9 cellular contexts compared by ENCODE assay signal in the genomic region with DNA sequence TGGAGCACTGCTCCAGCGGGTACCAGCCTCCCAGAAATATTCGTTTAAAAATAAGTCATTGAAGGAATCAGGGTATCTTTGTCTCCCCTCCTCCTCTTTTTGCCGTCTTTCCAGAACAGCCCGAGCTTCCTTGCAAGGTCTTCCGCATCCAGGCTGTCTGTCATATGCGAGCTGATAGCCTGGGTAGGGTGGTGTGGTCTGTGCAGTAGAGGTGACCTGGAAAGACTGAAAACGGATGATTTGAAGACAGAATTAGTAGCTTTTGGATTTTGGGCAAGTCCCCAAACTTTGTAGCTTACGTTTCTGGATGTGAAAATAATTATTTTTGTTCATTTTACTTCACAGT. TPM values are rescaled to one million over a fixed set of nuclear protein-coding genes. Genes with fewer than 3 reads are reported as not detected.
DNase-seq lines count a peak whose midpoint lies in the region; ATAC-seq and TF ChIP-seq lines count a peak whose summit lies in the region.
"Had no signal": no experiment of that assay in that cellular context is flagged by ENCODE, and none has a peak within 500 bp of the region (broad histone marks: within the 10 kb centered on the region; RNA-seq: fewer than 3 reads in every experiment).

No MANE protein-coding gene starts in this region.

- no peaks in the 10 kb centered on the region for H3K9me3 Mint-ChIP-seq in HFFc6

- DNase-seq in HFFc6 (no peak), T-helper 17 cell (no peak), foreskin fibroblast (no peak), retinal pigment epithelial cell (ENCODE audit: low read depth) (no peak), occipital lobe (lab: John Stamatoyannopoulos, UW) (no peak), NCI-H526 treated with DMSO at 0.1 percent for 48 hours (lab: John Stamatoyannopoulos, UW) (no peak), NCI-H2107 (lab: John Stamatoyannopoulos, UW) (no peak)

- no peaks in the 10 kb centered on the region for H3K36me3 Mint-ChIP-seq in HFFc6 (ENCODE audit: low read depth)
- no peaks in the 10 kb centered on the region for H3K36me3 Mint-ChIP-seq in T-helper 17 cell (ENCODE audit: low read depth)

- ATAC-seq in T-helper 17 cell: no peak

- H3K36me3 ChIP-seq in ES-I3 (ENCODE audit: insufficient read depth, low read length): no peaks in the 10 kb centered on the region

- H3K9me3 ChIP-seq in ES-I3 (ENCODE audit: control insufficient read depth, insufficient read depth, low read length) (no peaks in the 10 kb centered on the region), T-helper 17 cell (ENCODE audit: control insufficient read depth, low read length, poor library complexity, severe bottlenecking) (no peaks in the 10 kb centered on the region)

- H3K4me1 ChIP-seq in ES-I3 (ENCODE audit: insufficient read depth, low read length): no peaks in the 10 kb centered on the region

- H3K4me3 Mint-ChIP-seq in HFFc6 (peak overlapping the region; percentile 95), T-helper 17 cell (peak overlapping the region; percentile 99)

- peak overlapping the region; percentile 90 to 97 for H3K4me3 ChIP-seq in foreskin fibroblast (ENCODE audit: low read depth in 1 of 2, low read length in 2 of 2)
- H3K4me3 ChIP-seq in retinal pigment epithelial cell (ENCODE audit: low read length): peak overlapping the region; percentile 96

- TF ChIP-seq CTCF in HFFc6 (IDR thresholded peaks at IDR 0.05) (no peak), foreskin fibroblast (IDR thresholded peaks at IDR 0.05; ENCODE audit: low read depth, low read length) (no peak), retinal pigment epithelial cell (conservative IDR thresholded peaks at IDR 0.05; ENCODE audit: low read depth, low read length) (no peak)

- H3K27me3 Mint-ChIP-seq in HFFc6 (ENCODE audit: insufficient read depth): no peaks in the 10 kb centered on the region; the same call in 1 of the 2 replicates
- no peaks in the 10 kb centered on the region for H3K27me3 Mint-ChIP-seq in T-helper 17 cell

- H3K4me1 Mint-ChIP-seq in HFFc6 (ENCODE audit: low read depth) (peaks cover 17% of the 10 kb centered on the region; the same call in 1 of the 2 replicates), T-helper 17 cell (peaks cover 8% of the 10 kb centered on the region)

- peak overlapping the region; percentile 61; the same call in 1 of the 2 replicates for H3K9ac ChIP-seq in ES-I3 (ENCODE audit: low read depth, low read length)

- peak overlapping the region; percentile 81 for H3K27ac Mint-ChIP-seq in HFFc6
- H3K27ac Mint-ChIP-seq in T-helper 17 cell: peak overlapping the region; percentile 97

RNA-seq across cellular contexts. Expression of a gene that starts 0.5 kb away (rescaled TPM):
- total RNA-seq in HFFc6 (2021; fragmentation: NEBNext Ultra II Directional; extraction: Animal tissue kit (Norgen Biotek cat#: 25700)): 10 to 100 TPM; 17.0 to 20.3 (median 19.1) TPM
- total RNA-seq in T-helper 17 cell: 10 to 100 TPM; 23.8 to 27.5 TPM
- 134 TPM for total RNA-seq in occipital lobe

RNA-seq across cellular contexts. Expression of a gene that starts 6.4 kb away (rescaled TPM):
- under 1 TPM in 1 of 6 experiments, not detected in 5; 0.12 TPM for total RNA-seq in HFFc6 (2021; fragmentation: NEBNext Ultra II Directional; extraction: Animal tissue kit (Norgen Biotek cat#: 25700))
- not detected for total RNA-seq in T-helper 17 cell
- not detected for total RNA-seq in occipital lobe
- total RNA-seq: T-helper 1 cell treated with Interleukin-12 subunit alpha and Interleukin-12 subunit beta and Interleukin-4 antibody, amounts not matched to agents 30 ng/mL and 1 ng/mL, for 36 hours had no signal
